8 cellular contexts compared by ENCODE assay signal in genomic region chr3:120908803-120909601, GRCh38. TPM values are rescaled to one million over a fixed set of nuclear protein-coding genes. Genes with fewer than 3 reads are reported as not detected.
DNase-seq lines count a peak whose midpoint lies in the region; ATAC-seq and TF ChIP-seq lines count a peak whose summit lies in the region.

No MANE protein-coding gene starts in this region.

- intact Hi-C loops in PC-3 (cut with micrococcal nuclease) = no loop called here

- no peak for ATAC-seq in PC-3
- no peak for ATAC-seq in HG03520 (IDR thresholded peaks at IDR 0.05; ENCODE audit: unreplicated experiment)
- ATAC-seq in HG03196 (IDR thresholded peaks at IDR 0.05; ENCODE audit: unreplicated experiment) = no peak

- H3K9me2 ChIP-seq in PC-3 (replicated peaks; ENCODE audit: low read length) = no peaks in the 10 kb centered on the region

- POLR2A ChIA-PET in PC-3 (lab: Charles Lee; ENCODE audit: unreplicated experiment) = no interaction called here

- H3K27me3 ChIP-seq in PC-3 (ENCODE audit: low read length) (peaks cover 87% of the 10 kb centered on the region), smooth muscle cell (ENCODE audit: low read depth) (peaks cover 22% of the 10 kb centered on the region)

- H3K27me3 Mint-ChIP-seq in glutamatergic neuron (ENCODE audit: unreplicated experiment) = peaks cover 10% of the 10 kb centered on the region

- 3% methylated on average over 18 of the region's 26 CpGs for WGBS in smooth muscle cell (ENCODE audit: low lambda C conversion rate)

- no peaks in the 10 kb centered on the region for H3K9me3 ChIP-seq in PC-3 (ENCODE audit: low read length)
- no peaks in the 10 kb centered on the region for H3K9me3 ChIP-seq in smooth muscle cell (replicated peaks; ENCODE audit: low read depth)

- H3K4me1 ChIP-seq in PC-3 (ENCODE audit: insufficient read depth, low read length) (no peaks in the 10 kb centered on the region; the same call in 1 of the 2 replicates), smooth muscle cell (ENCODE audit: low read depth) (no peaks in the 10 kb centered on the region)

- no peak overlapping the region for H3K9ac ChIP-seq in PC-3 (ENCODE audit: low read length)
- H3K9ac ChIP-seq in smooth muscle cell (ENCODE audit: low read depth) = peak overlapping the region; percentile 9

- peak overlapping the region; percentile 80; the same call in 1 of the 2 replicates for H3K4me2 ChIP-seq in PC-3 (ENCODE audit: low read length)
- peak overlapping the region; percentile 84 for H3K4me2 ChIP-seq in smooth muscle cell

- H3K4me3 Mint-ChIP-seq in glutamatergic neuron (ENCODE audit: unreplicated experiment) = peak overlapping the region; percentile 97

- H3F3A ChIP-seq in PC-3 (ENCODE audit: low read length, unreplicated experiment) = no peaks in the 10 kb centered on the region
- no peaks in the 10 kb centered on the region for H3F3A ChIP-seq in smooth muscle cell (ENCODE audit: low read depth)

- H3K4me3 ChIP-seq in PC-3 (ENCODE audit: low read length) = peak overlapping the region; percentile 53; the same call in 1 of the 2 replicates
- peak overlapping the region; percentile 60 for H3K4me3 ChIP-seq in smooth muscle cell

- H2AFZ ChIP-seq in PC-3 (ENCODE audit: low read length) (no peak overlapping the region), smooth muscle cell (ENCODE audit: low read depth) (peak overlapping the region; percentile 75)

- no peaks in the 10 kb centered on the region for H3K36me3 ChIP-seq in PC-3 (ENCODE audit: low read depth, low read length)
- no peaks in the 10 kb centered on the region for H3K36me3 ChIP-seq in smooth muscle cell (ENCODE audit: low read depth)

- CTCF ChIA-PET in PC-3 (lab: Charles Lee) = no interaction called here

- H3K27ac Mint-ChIP-seq in glutamatergic neuron (ENCODE audit: unreplicated experiment) = peak overlapping the region; percentile 98

- no peaks in the 10 kb centered on the region for H3K79me2 ChIP-seq in PC-3 (ENCODE audit: low read length)
- H3K79me2 ChIP-seq in smooth muscle cell (ENCODE audit: low read depth) = peaks cover 9% of the 10 kb centered on the region

- no TSS peak for BruUV-seq in PC-3 (replicated peaks; lab: Mats Ljungman, UMichigan)

- peak; percentile 35 for DNase-seq in NCI-H2107 treated with DMSO at 0.1 percent for 48 hours (lab: John Stamatoyannopoulos, UW; ENCODE audit: unreplicated experiment)
- no peak for DNase-seq in NCI-H2107 (lab: John Stamatoyannopoulos, UW)
- no peak for DNase-seq in PC-3
- DNase-seq in glutamatergic neuron = no peak
- DNase-seq in smooth muscle cell (lab: John Stamatoyannopoulos, UW; ENCODE audit: unreplicated experiment) = no peak
- no peak for DNase-seq in SK-N-DZ (ENCODE audit: low spot score)

- H3K36me3 Mint-ChIP-seq in glutamatergic neuron (ENCODE audit: unreplicated experiment) = no peaks in the 10 kb centered on the region

- peaks cover 11% of the 10 kb centered on the region for H3K9me3 Mint-ChIP-seq in glutamatergic neuron (ENCODE audit: unreplicated experiment)

- peaks cover 9% of the 10 kb centered on the region; the same call in 1 of the 2 replicates for H4K20me1 ChIP-seq in PC-3 (ENCODE audit: low read length)
- no peaks in the 10 kb centered on the region for H4K20me1 ChIP-seq in smooth muscle cell (ENCODE audit: low read depth)

- H3K4me1 Mint-ChIP-seq in glutamatergic neuron (ENCODE audit: low read depth, unreplicated experiment) = peaks cover 23% of the 10 kb centered on the region

- H3K27ac ChIP-seq in PC-3 (ENCODE audit: low read length) (no peak overlapping the region), smooth muscle cell (ENCODE audit: low read depth) (no peak overlapping the region)

- TF ChIP-seq CTCF in PC-3 (conservative IDR thresholded peaks at IDR 0.05; ENCODE audit: low read depth, low read length) (no peak), glutamatergic neuron (IDR thresholded peaks at IDR 0.05; ENCODE audit: partially characterized antibody, unreplicated experiment) (no peak), smooth muscle cell (IDR thresholded peaks at IDR 0.05; ENCODE audit: borderline replicate concordance, insufficient read depth, poor library complexity, severe bottlenecking) (no peak)

RNA-seq across cellular contexts. Expression of gene STXBP5L, which starts 1.0 kb away (rescaled TPM):
- not detected in 2 replicates for total RNA-seq in PC-3 (2014; rRNA removed)
- 54.7 TPM for total RNA-seq in glutamatergic neuron (ENCODE audit: unreplicated experiment)
- total RNA-seq in smooth muscle cell = 10.3 and 14.4 TPM in 2 replicates
- polyA plus RNA-seq in smooth muscle cell = 2.8 and 3.3 TPM in 2 replicates
- 2.4 and 2.5 TPM in 2 replicates for polyA plus RNA-seq in SK-N-DZ (2014; cell fraction: cytosol; rRNA removed)
- 2.1 and 7.4 TPM in 2 replicates for polyA plus RNA-seq in SK-N-DZ (2014; cell fraction: nucleus; rRNA removed)

Comparison
In these comparisons a context has a peak if more than half of its experiments do, and no peak if none do; other contexts are left out.
1. RNA of gene STXBP5L, which starts 1.0 kb away (total RNA-seq): 54.7 TPM in glutamatergic neuron (single experiment) and 10.3 to 14.4 TPM in smooth muscle cell; not detected in PC-3; every median in the first group is over 10 times any median in the second.